ENCODE assay signal across 1 cellular context in genomic region chr22:49051491-49052022, GRCh38.
TF ChIP-seq lines count a peak whose summit lies in the region.

No MANE protein-coding gene starts in this region.

TF ChIP-seq in WTC11, 78 proteins besides CTCF, POLR2A, EP300 and RAD21 (continued from another document):
- no peak for TF ChIP-seq ZNF532 (CRISPR knock-in tag; IDR thresholded peaks at IDR 0.05; ENCODE audit: borderline replicate concordance)
- TF ChIP-seq OVOL2 (CRISPR knock-in tag; IDR thresholded peaks at IDR 0.05; ENCODE audit: borderline replicate concordance), result no peak
- TF ChIP-seq CREM (CRISPR knock-in tag; IDR thresholded peaks at IDR 0.05), result no peak
- no peak for TF ChIP-seq ZNF138 (CRISPR knock-in tag; conservative IDR thresholded peaks at IDR 0.05)
- TF ChIP-seq ATF3 (CRISPR knock-in tag; conservative IDR thresholded peaks at IDR 0.05), result no peak
- no peak for TF ChIP-seq ZBTB43 (CRISPR knock-in tag; IDR thresholded peaks at IDR 0.05)
- TF ChIP-seq AFF4 (CRISPR knock-in tag; IDR thresholded peaks at IDR 0.05; ENCODE audit: borderline replicate concordance), result no peak
- no peak for TF ChIP-seq TCF7 (CRISPR knock-in tag; IDR thresholded peaks at IDR 0.05; ENCODE audit: low read depth)
- TF ChIP-seq FOXP4 (CRISPR knock-in tag; IDR thresholded peaks at IDR 0.05), result no peak
- no peak for TF ChIP-seq NR1H2 (CRISPR knock-in tag; IDR thresholded peaks at IDR 0.05)
TF ChIP-seq in WTC11: peak in this region for 0.
